28 cellular contexts compared by ENCODE assay signal in the genomic region with DNA sequence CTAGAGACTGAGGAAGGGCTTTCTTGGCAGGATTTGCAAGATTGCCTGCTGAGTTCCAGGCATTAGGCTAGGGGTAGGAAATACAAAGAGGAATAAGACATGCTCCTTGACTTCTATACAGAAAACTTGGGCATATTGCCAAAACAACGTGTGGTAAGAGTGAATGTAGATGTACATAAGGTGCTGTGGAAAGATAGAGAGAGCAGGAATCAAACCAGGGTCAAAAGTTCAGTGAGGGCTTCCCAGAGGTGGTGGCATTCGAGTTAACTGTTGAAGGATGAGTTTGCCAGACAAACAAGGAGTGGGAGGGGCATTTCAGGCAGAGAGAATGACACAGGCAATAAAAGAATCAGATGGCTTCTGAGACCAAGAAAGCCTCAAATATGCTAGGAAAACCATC.
DNase-seq lines count a peak whose midpoint lies in the region; ATAC-seq, FAIRE-seq and TF ChIP-seq lines count a peak whose summit lies in the region.
"Had no signal": no experiment of that assay in that cellular context is flagged by ENCODE, and none has a peak within 500 bp of the region (broad histone marks: within the 10 kb centered on the region; RNA-seq: fewer than 3 reads in every experiment).

No MANE protein-coding gene starts in this region.

- H3K9me3 ChIP-seq in Loucy (ENCODE audit: insufficient read depth, low read depth, low read length) = no peaks in the 10 kb centered on the region
- H3K9me3 ChIP-seq in naive thymus-derived CD4-positive, alpha-beta T cell (ENCODE audit: control insufficient read depth in 2 of 3, low read length in 3 of 3) = no peaks in the 10 kb centered on the region
- no peaks in the 10 kb centered on the region for H3K9me3 ChIP-seq in transverse colon
- H3K9me3 ChIP-seq: BLaER1 treated with 17β-estradiol and CSF1 and Interleukin-3, amounts not matched to agents 10 nM and 100 nM; gastrocnemius medialis; psoas muscle; SK-N-SH had no signal

- TF ChIP-seq CTCF in Loucy (conservative IDR thresholded peaks at IDR 0.05; ENCODE audit: low read length) = no peak
- no peak for TF ChIP-seq CTCF in VCaP (conservative IDR thresholded peaks at IDR 0.05)
- no peak for TF ChIP-seq CTCF in transverse colon (IDR thresholded peaks at IDR 0.05)

- CTCF ChIA-PET in naive thymus-derived CD4-positive, alpha-beta T cell (lab: Charles Lee) = interaction anchor here (0.6 kb wide), 1 partner anchor 12 kb away, joined by 3 read pairs; no protein-coding TSS in a partner anchor

- H3K27me3 Mint-ChIP-seq in naive thymus-derived CD4-positive, alpha-beta T cell = peaks cover 0 to 5% (median 0%) of the 10 kb centered on the region in 5 donors
- H3K27me3 Mint-ChIP-seq: activated CD4-positive, alpha-beta memory T cell treated with anti-CD3 and anti-CD28 coated beads for 36 hours had no signal

- TF ChIP-seq POLR2A in transverse colon (IDR thresholded peaks at IDR 0.05) = no peak

- TF ChIP-seq EP300 in transverse colon (IDR thresholded peaks at IDR 0.05; ENCODE audit: low read depth) = no peak

- H3K36me3 Mint-ChIP-seq in naive thymus-derived CD4-positive, alpha-beta T cell = peaks cover 0 to 2% (median 0%) of the 10 kb centered on the region in 5 donors
- H3K36me3 Mint-ChIP-seq: activated CD4-positive, alpha-beta memory T cell treated with anti-CD3 and anti-CD28 coated beads for 36 hours; activated naive CD4-positive, alpha-beta T cell treated with anti-CD3 and anti-CD28 coated beads, Interleukin-2, amount 10 ng/mL, durations not matched to agents 7 days and 5 days; mesothelial cell of epicardium had no signal

- peaks cover 47% of the 10 kb centered on the region for H3K4me1 ChIP-seq in Loucy (ENCODE audit: insufficient read depth, low read length, poor library complexity, severe bottlenecking)
- peaks cover 0 to 14% of the 10 kb centered on the region in 2 donors for H3K4me1 ChIP-seq in naive thymus-derived CD4-positive, alpha-beta T cell (ENCODE audit: control insufficient read depth in 2 of 2, insufficient read depth in 2 of 2, low read length in 2 of 2)
- peaks cover 0 to 6% (median 0%) of the 10 kb centered on the region in 4 donors for H3K4me1 ChIP-seq in transverse colon
- H3K4me1 ChIP-seq: gastrocnemius medialis, psoas muscle had no signal

- peak overlapping the region; percentile 6 for H3K4me2 ChIP-seq in Loucy (ENCODE audit: low read depth, low read length, poor library complexity, severe bottlenecking)
- H3K4me2 ChIP-seq: SK-N-SH, smooth muscle cell had no signal

- FAIRE-seq in frontal cortex (lab: Jason Lieb, UNC) = no peak
- FAIRE-seq: GM18507, RCC 7860 had no signal

- H3K27me3 ChIP-seq in Loucy (ENCODE audit: insufficient read depth, low read length, poor library complexity, severe bottlenecking) (no peaks in the 10 kb centered on the region), transverse colon (no peaks in the 10 kb centered on the region)
- no peaks in the 10 kb centered on the region for H3K27me3 ChIP-seq in naive thymus-derived CD4-positive, alpha-beta T cell (ENCODE audit: control insufficient read depth in 2 of 2, insufficient read depth in 2 of 2, low read length in 2 of 2)
- H3K27me3 ChIP-seq: BLaER1 treated with 17β-estradiol and CSF1 and Interleukin-3, amounts not matched to agents 10 nM and 100 nM; gastrocnemius medialis had no signal

- H3F3A ChIP-seq in Loucy (ENCODE audit: low read depth) = peaks cover 4% of the 10 kb centered on the region

- peaks cover 10 to 43% (median 28%) of the 10 kb centered on the region in 7 donors for H3K4me1 Mint-ChIP-seq in naive thymus-derived CD4-positive, alpha-beta T cell

- intact Hi-C loops in naive thymus-derived CD4-positive, alpha-beta T cell (cut with micrococcal nuclease) = no loop called here
- intact Hi-C loops in transverse colon (cut with DNase I; ENCODE audit: low total_unique reads) = no loop called here

- peak overlapping the region in 5 of 9 donors; percentile 32 to 72 (median 68) for H3K27ac Mint-ChIP-seq in naive thymus-derived CD4-positive, alpha-beta T cell
- H3K27ac Mint-ChIP-seq: activated CD4-positive, alpha-beta memory T cell treated with anti-CD3 and anti-CD28 coated beads for 36 hours; activated naive CD4-positive, alpha-beta T cell treated with anti-CD3 and anti-CD28 coated beads, Interleukin-2, amount 10 ng/mL, durations not matched to agents 7 days and 5 days; mesothelial cell of epicardium had no signal

- no peak overlapping the region for H3K4me3 Mint-ChIP-seq in naive thymus-derived CD4-positive, alpha-beta T cell
- H3K4me3 Mint-ChIP-seq: activated CD4-positive, alpha-beta memory T cell treated with anti-CD3 and anti-CD28 coated beads for 36 hours; activated naive CD4-positive, alpha-beta T cell treated with anti-CD3 and anti-CD28 coated beads, Interleukin-2, amount 10 ng/mL, durations not matched to agents 7 days and 5 days; mesothelial cell of epicardium had no signal

- no peak overlapping the region for H2AFZ ChIP-seq in Loucy (ENCODE audit: low read length)

- no peaks in the 10 kb centered on the region for H3K9me3 Mint-ChIP-seq in naive thymus-derived CD4-positive, alpha-beta T cell
- H3K9me3 Mint-ChIP-seq: activated CD4-positive, alpha-beta memory T cell treated with anti-CD3 and anti-CD28 coated beads for 36 hours; activated naive CD4-positive, alpha-beta T cell treated with anti-CD3 and anti-CD28 coated beads, Interleukin-2, amount 10 ng/mL, durations not matched to agents 7 days and 5 days; mesothelial cell of epicardium had no signal

- peak overlapping the region; percentile 42 for H3K27ac ChIP-seq in VCaP
- H3K27ac ChIP-seq in naive thymus-derived CD4-positive, alpha-beta T cell (ENCODE audit: low read depth, low read length) = no peak overlapping the region
- H3K27ac ChIP-seq in transverse colon = no peak overlapping the region
- H3K27ac ChIP-seq: BLaER1 treated with 17β-estradiol and CSF1 and Interleukin-3, amounts not matched to agents 10 nM and 100 nM; coronary artery; gastrocnemius medialis; psoas muscle; WERI-Rb-1 had no signal

- POLR2A ChIA-PET in naive thymus-derived CD4-positive, alpha-beta T cell (lab: Charles Lee) = no interaction called here

- H3K36me3 ChIP-seq in Loucy (ENCODE audit: insufficient read depth, low read length) (no peaks in the 10 kb centered on the region), transverse colon (no peaks in the 10 kb centered on the region)
- no peaks in the 10 kb centered on the region for H3K36me3 ChIP-seq in naive thymus-derived CD4-positive, alpha-beta T cell (ENCODE audit: control insufficient read depth in 2 of 3, insufficient read depth in 3 of 3, low read length in 3 of 3)
- H3K36me3 ChIP-seq: BLaER1 treated with 17β-estradiol and CSF1 and Interleukin-3, amounts not matched to agents 10 nM and 100 nM; gastrocnemius medialis; WERI-Rb-1 had no signal

- 16 to 17% methylated on average over 2 of the region's 2 CpGs for WGBS in transverse colon (ENCODE audit: low coverage in 1 of 2), 2 donors

- H3K4me3 ChIP-seq in Loucy (ENCODE audit: low read length, poor library complexity, severe bottlenecking) = no peak overlapping the region
- H3K4me3 ChIP-seq in naive thymus-derived CD4-positive, alpha-beta T cell (ENCODE audit: low read length) = no peak overlapping the region
- no peak overlapping the region for H3K4me3 ChIP-seq in transverse colon
- H3K4me3 ChIP-seq: BLaER1 treated with 17β-estradiol and CSF1 and Interleukin-3, amounts not matched to agents 10 nM and 100 nM; coronary artery; gastrocnemius medialis; psoas muscle; smooth muscle cell had no signal

- no peaks in the 10 kb centered on the region for H3K9me2 ChIP-seq in Loucy (replicated peaks; ENCODE audit: low read depth, low read length)
- H3K9me2 ChIP-seq: SK-N-SH had no signal

- no peaks in the 10 kb centered on the region for H3K79me2 ChIP-seq in Loucy (ENCODE audit: insufficient read depth, low read length)

- in situ Hi-C loops in transverse colon (cut with MboI; ENCODE audit: low pct_ligation_motif_present in 1 of 4, low pct_unique_long_range_greater_than_20kb in 1 of 4, low sequenced_read_pairs in 3 of 4) = no loop called here

- H4K20me1 ChIP-seq in Loucy (ENCODE audit: insufficient read depth, low read length, poor library complexity, severe bottlenecking) = no peaks in the 10 kb centered on the region
- H4K20me1 ChIP-seq: BLaER1 treated with 17β-estradiol and CSF1 and Interleukin-3, amounts not matched to agents 10 nM and 100 nM had no signal

- peak; percentile 11 for DNase-seq in DMS53 (lab: John Stamatoyannopoulos, UW)
- no peak for DNase-seq in DMS53 treated with DMSO at 0.1 percent for 48 hours (lab: John Stamatoyannopoulos, UW; ENCODE audit: unreplicated experiment)
- DNase-seq in naive thymus-derived CD4-positive, alpha-beta T cell = peak in 3 of 9 donors; percentile 6 to 18 (median 10)
- DNase-seq in transverse colon = no peak
- no peak for DNase-seq in activated gamma-delta T cell (lab: John Stamatoyannopoulos, UW)
- DNase-seq in frontal cortex (ENCODE audit: low spot score in 2 of 2) = no peak
- DNase-seq: 8988T; activated CD4-positive, alpha-beta memory T cell treated with anti-CD3 and anti-CD28 coated beads for 36 hours; activated naive CD4-positive, alpha-beta T cell treated with anti-CD3 and anti-CD28 coated beads, Interleukin-2, amount 10 ng/mL, durations not matched to agents 7 days and 5 days; activated T-cell treated with anti-CD3 and anti-CD28 coated beads, Interleukin-2, amount 50 U/mL, for 1 hour; DND-41; gastrocnemius medialis; H7; left colon; NCI-H2081; NCI-H748 treated with DMSO at 0.1 percent for 48 hours; psoas muscle; SK-N-SH; stimulated activated CD8-positive, alpha-beta memory T cell treated with anti-CD3 and anti-CD28 coated beads, Interleukin-4, amount 100 ng/mL, for 48 hours; WERI-Rb-1 had no signal

- H3K9ac ChIP-seq in Loucy (ENCODE audit: low read depth, low read length, poor library complexity, severe bottlenecking) = no peak overlapping the region
- H3K9ac ChIP-seq: BLaER1 treated with 17β-estradiol and CSF1 and Interleukin-3, amounts not matched to agents 10 nM and 100 nM; SK-N-SH had no signal

- ATAC-seq in naive thymus-derived CD4-positive, alpha-beta T cell = no peak
- ATAC-seq: gastrocnemius medialis, left colon, psoas muscle had no signal
